ENCODE assay signal across 8 cellular contexts in the genomic region with DNA sequence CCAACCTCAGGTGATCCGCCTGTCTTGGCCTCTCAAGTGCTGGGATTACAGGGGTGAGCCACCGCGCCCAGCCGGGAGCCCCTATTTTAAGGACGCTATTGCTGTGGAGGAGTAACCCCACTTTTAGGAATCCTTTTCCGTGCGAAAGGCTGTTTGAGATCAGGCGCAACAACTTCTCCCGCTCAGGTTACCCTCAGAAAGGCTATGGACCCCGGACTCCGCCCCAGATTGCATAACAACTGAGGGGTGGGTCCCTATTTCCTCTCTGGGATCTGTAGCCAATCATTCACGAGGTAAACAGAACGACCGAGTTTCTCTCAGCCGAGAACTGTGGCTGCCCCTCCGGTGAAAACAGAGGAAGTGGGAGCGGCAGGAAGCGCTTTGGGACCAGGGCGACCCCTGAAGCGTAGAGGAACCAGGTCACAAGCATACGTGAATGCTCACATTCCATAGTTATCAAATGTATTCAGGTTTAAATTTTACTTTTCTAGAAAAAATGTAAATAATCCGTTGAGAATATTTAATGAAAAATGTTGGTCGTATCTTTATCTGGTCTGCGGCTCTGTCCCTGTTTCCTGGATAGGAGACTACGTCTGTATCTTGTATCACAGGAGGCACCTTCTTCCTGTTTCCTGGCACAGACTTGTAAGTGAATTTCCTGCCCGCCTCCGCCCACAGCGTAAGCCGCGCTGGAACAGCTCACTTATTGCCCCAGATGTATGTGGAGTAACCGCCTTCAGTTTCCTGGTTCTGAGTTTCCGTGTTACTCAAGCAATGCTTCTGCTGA. TPM values are rescaled to one million over a fixed set of nuclear protein-coding genes. Genes with fewer than 3 reads are reported as not detected.
DNase-seq lines count a peak whose midpoint lies in the region; ATAC-seq, FAIRE-seq and TF ChIP-seq lines count a peak whose summit lies in the region.

No MANE protein-coding gene starts in this region.

- CTCF ChIA-PET in activated CD8-positive, alpha-beta T cell treated with anti-CD3 and anti-CD28 coated beads, Interleukin-2, amount 10 ng/mL, durations not matched to agents 7 days and 5 days (lab: Charles Lee): interaction anchor here (1.0 to 4.0 kb wide), 6 partner anchors 11 to 571 kb away, joined by 3 to 43 read pairs (median 6); no protein-coding TSS in a partner anchor

- ATAC-seq in HG03039 (IDR thresholded peaks at IDR 0.05; ENCODE audit: unreplicated experiment): peak; percentile 63
- peak; percentile 92 for ATAC-seq in activated CD8-positive, alpha-beta T cell treated with anti-CD3 and anti-CD28 coated beads, Interleukin-2, amount 10 ng/mL, durations not matched to agents 7 days and 5 days

- no peaks in the 10 kb centered on the region for H3K27me3 Mint-ChIP-seq in activated CD8-positive, alpha-beta T cell treated with anti-CD3 and anti-CD28 coated beads, Interleukin-2, amount 10 ng/mL, durations not matched to agents 7 days and 5 days (ENCODE audit: low read depth)

- peak; percentile 57 for DNase-seq in GM18507 (ENCODE audit: extremely low spot score, insufficient read length, low read depth)
- peak; percentile 73 for DNase-seq in NCI-H774 (lab: John Stamatoyannopoulos, UW)
- DNase-seq in activated CD8-positive, alpha-beta T cell treated with anti-CD3 and anti-CD28 coated beads, Interleukin-2, amount 10 ng/mL, durations not matched to agents 7 days and 5 days: peak; percentile 95
- DNase-seq in ecto neural progenitor cell (ENCODE audit: low spot score): peak; percentile 82
- DNase-seq in stimulated activated CD4-positive, alpha-beta T cell treated with anti-CD3 and anti-CD28 coated beads, Interleukin-2, amount 100 ng/mL, for 48 hours: peak; percentile 80

- TF ChIP-seq CTCF in 22Rv1 (IDR thresholded peaks at IDR 0.05): no peak
- no peak for TF ChIP-seq CTCF in liver (IDR thresholded peaks at IDR 0.05; ENCODE audit: low read depth, low read length, missing input control)

- H3K36me3 ChIP-seq in liver (ENCODE audit: control insufficient read depth in 4 of 4, insufficient read depth in 3 of 4, low read depth in 1 of 4, low read length in 3 of 4): peaks cover 0 to 2% (median 0%) of the 10 kb centered on the region in 4 donors

- no peaks in the 10 kb centered on the region for H3K4me1 ChIP-seq in liver (ENCODE audit: control insufficient read depth in 4 of 4, insufficient read depth in 4 of 4, low read length in 3 of 4)

- H3K9ac ChIP-seq in liver (ENCODE audit: low read depth in 1 of 2, low read length in 2 of 2): peak overlapping the region; percentile 45 to 84

- H3K27me3 ChIP-seq in liver (ENCODE audit: control insufficient read depth in 4 of 4, insufficient read depth in 4 of 4, low read length in 3 of 4): no peaks in the 10 kb centered on the region

- H3K36me3 Mint-ChIP-seq in activated CD8-positive, alpha-beta T cell treated with anti-CD3 and anti-CD28 coated beads, Interleukin-2, amount 10 ng/mL, durations not matched to agents 7 days and 5 days (ENCODE audit: low read depth): peaks cover 26% of the 10 kb centered on the region

- peak overlapping the region; percentile 97 for H3K27ac Mint-ChIP-seq in activated CD8-positive, alpha-beta T cell treated with anti-CD3 and anti-CD28 coated beads, Interleukin-2, amount 10 ng/mL, durations not matched to agents 7 days and 5 days

- peak overlapping the region; percentile 73 for H3K27ac ChIP-seq in 22Rv1
- peak overlapping the region; percentile 87 to 94 for H3K27ac ChIP-seq in liver (ENCODE audit: low read depth in 1 of 2, low read length in 2 of 2)

- H3K4me1 Mint-ChIP-seq in activated CD8-positive, alpha-beta T cell treated with anti-CD3 and anti-CD28 coated beads, Interleukin-2, amount 10 ng/mL, durations not matched to agents 7 days and 5 days (ENCODE audit: low read depth): peaks cover 64% of the 10 kb centered on the region

- WGBS in liver: 3% methylated on average over 32 of the region's 32 CpGs

- H3K9me3 ChIP-seq in liver (ENCODE audit: control insufficient read depth in 4 of 4, low read length in 3 of 4): no peaks in the 10 kb centered on the region

- H3K9me3 Mint-ChIP-seq in activated CD8-positive, alpha-beta T cell treated with anti-CD3 and anti-CD28 coated beads, Interleukin-2, amount 10 ng/mL, durations not matched to agents 7 days and 5 days (ENCODE audit: insufficient read depth): peaks cover 21% of the 10 kb centered on the region

- POLR2A ChIA-PET in activated CD8-positive, alpha-beta T cell treated with anti-CD3 and anti-CD28 coated beads, Interleukin-2, amount 10 ng/mL, durations not matched to agents 7 days and 5 days (lab: Charles Lee): interaction anchor here (0.7 to 13.0 kb wide), 3 partner anchors 7 to 26 kb away, joined by 3 to 275 read pairs (median 3); no protein-coding TSS in a partner anchor

- H3K4me3 Mint-ChIP-seq in activated CD8-positive, alpha-beta T cell treated with anti-CD3 and anti-CD28 coated beads, Interleukin-2, amount 10 ng/mL, durations not matched to agents 7 days and 5 days: peak overlapping the region; percentile 80

- peak; percentile 90 for FAIRE-seq in GM18507 (lab: Jason Lieb, UNC)

- peak overlapping the region; percentile 4 to 55 (median 54) for H3K4me3 ChIP-seq in liver (ENCODE audit: low read depth in 1 of 3, low read length in 3 of 3)

- TF ChIP-seq RAD21 in liver (IDR thresholded peaks at IDR 0.05): peak; percentile 24 to 26

TF ChIP-seq in liver, 16 proteins besides CTCF, POLR2A, EP300 and RAD21 (continues in another document):
- TF ChIP-seq YY1 (IDR thresholded peaks at IDR 0.05) (peak; percentile 93), SP1 (IDR thresholded peaks at IDR 0.05) (peak; percentile 73), HNF4A (conservative IDR thresholded peaks at IDR 0.05) (peak; percentile 77 to 81), JUND (IDR thresholded peaks at IDR 0.05) (peak in 1 of 2 donors; percentile 74), RXRA (IDR thresholded peaks at IDR 0.05) (peak; percentile 75 to 77), HNF4G (IDR thresholded peaks at IDR 0.05) (peak; percentile 57), NR2F2 (IDR thresholded peaks at IDR 0.05) (peak; percentile 90), FOXA2 (IDR thresholded peaks at IDR 0.05) (no peak), EGR1 (IDR thresholded peaks at IDR 0.05; ENCODE audit: low read depth in 2 of 2) (peak; percentile 68 to 84)
- TF ChIP-seq, protein P1, sequence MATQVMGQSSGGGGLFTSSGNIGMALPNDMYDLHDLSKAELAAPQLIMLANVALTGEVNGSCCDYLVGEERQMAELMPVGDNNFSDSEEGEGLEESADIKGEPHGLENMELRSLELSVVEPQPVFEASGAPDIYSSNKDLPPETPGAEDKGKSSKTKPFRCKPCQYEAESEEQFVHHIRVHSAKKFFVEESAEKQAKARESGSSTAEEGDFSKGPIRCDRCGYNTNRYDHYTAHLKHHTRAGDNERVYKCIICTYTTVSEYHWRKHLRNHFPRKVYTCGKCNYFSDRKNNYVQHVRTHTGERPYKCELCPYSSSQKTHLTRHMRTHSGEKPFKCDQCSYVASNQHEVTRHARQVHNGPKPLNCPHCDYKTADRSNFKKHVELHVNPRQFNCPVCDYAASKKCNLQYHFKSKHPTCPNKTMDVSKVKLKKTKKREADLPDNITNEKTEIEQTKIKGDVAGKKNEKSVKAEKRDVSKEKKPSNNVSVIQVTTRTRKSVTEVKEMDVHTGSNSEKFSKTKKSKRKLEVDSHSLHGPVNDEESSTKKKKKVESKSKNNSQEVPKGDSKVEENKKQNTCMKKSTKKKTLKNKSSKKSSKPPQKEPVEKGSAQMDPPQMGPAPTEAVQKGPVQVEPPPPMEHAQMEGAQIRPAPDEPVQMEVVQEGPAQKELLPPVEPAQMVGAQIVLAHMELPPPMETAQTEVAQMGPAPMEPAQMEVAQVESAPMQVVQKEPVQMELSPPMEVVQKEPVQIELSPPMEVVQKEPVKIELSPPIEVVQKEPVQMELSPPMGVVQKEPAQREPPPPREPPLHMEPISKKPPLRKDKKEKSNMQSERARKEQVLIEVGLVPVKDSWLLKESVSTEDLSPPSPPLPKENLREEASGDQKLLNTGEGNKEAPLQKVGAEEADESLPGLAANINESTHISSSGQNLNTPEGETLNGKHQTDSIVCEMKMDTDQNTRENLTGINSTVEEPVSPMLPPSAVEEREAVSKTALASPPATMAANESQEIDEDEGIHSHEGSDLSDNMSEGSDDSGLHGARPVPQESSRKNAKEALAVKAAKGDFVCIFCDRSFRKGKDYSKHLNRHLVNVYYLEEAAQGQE (IDR thresholded peaks at IDR 0.05): peak; percentile 85
- TF ChIP-seq, protein P2, sequence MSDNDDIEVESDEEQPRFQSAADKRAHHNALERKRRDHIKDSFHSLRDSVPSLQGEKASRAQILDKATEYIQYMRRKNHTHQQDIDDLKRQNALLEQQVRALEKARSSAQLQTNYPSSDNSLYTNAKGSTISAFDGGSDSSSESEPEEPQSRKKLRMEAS (IDR thresholded peaks at IDR 0.05): peak; percentile 80
- TF ChIP-seq, protein P3, sequence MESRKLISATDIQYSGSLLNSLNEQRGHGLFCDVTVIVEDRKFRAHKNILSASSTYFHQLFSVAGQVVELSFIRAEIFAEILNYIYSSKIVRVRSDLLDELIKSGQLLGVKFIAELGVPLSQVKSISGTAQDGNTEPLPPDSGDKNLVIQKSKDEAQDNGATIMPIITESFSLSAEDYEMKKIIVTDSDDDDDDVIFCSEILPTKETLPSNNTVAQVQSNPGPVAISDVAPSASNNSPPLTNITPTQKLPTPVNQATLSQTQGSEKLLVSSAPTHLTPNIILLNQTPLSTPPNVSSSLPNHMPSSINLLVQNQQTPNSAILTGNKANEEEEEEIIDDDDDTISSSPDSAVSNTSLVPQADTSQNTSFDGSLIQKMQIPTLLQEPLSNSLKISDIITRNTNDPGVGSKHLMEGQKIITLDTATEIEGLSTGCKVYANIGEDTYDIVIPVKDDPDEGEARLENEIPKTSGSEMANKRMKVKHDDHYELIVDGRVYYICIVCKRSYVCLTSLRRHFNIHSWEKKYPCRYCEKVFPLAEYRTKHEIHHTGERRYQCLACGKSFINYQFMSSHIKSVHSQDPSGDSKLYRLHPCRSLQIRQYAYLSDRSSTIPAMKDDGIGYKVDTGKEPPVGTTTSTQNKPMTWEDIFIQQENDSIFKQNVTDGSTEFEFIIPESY (IDR thresholded peaks at IDR 0.05): peak; percentile 51

RNA-seq across cellular contexts. Expression of a gene that starts 26.9 kb away (rescaled TPM):
- 100 to 1,000 TPM; 523 to 536 TPM for total RNA-seq in activated CD8-positive, alpha-beta T cell treated with anti-CD3 and anti-CD28 coated beads, Interleukin-2, amount 10 ng/mL, durations not matched to agents 7 days and 5 days
- total RNA-seq in liver: 100 to 1,000 TPM; 133 to 236 TPM
- 100 to 1,000 TPM; 177 to 258 TPM for polyA plus RNA-seq in liver

RNA-seq across cellular contexts. Expression of a gene that starts 40.1 kb away (rescaled TPM):
- 10 to 100 TPM; 63.7 to 69.9 TPM for total RNA-seq in activated CD8-positive, alpha-beta T cell treated with anti-CD3 and anti-CD28 coated beads, Interleukin-2, amount 10 ng/mL, durations not matched to agents 7 days and 5 days
- 10 to 100 TPM; 12.3 to 14.0 TPM for total RNA-seq in liver
- 10 to 100 TPM; 10.1 to 18.2 TPM for polyA plus RNA-seq in liver

RNA-seq across cellular contexts. Expression of a gene that starts 40.9 kb away (rescaled TPM):
- 10 to 100 TPM; 19.7 to 21.1 TPM for total RNA-seq in activated CD8-positive, alpha-beta T cell treated with anti-CD3 and anti-CD28 coated beads, Interleukin-2, amount 10 ng/mL, durations not matched to agents 7 days and 5 days
- total RNA-seq in liver: 1 to 10 TPM; 2.1 to 2.3 TPM
- 1 to 10 TPM; 2.5 to 3.2 TPM for polyA plus RNA-seq in liver

RNA-seq across cellular contexts. Expression of a gene that starts 55.1 kb away (rescaled TPM):
- 10 to 100 TPM; 72.2 to 79.6 TPM for total RNA-seq in activated CD8-positive, alpha-beta T cell treated with anti-CD3 and anti-CD28 coated beads, Interleukin-2, amount 10 ng/mL, durations not matched to agents 7 days and 5 days
- 10 to 100 TPM; 20.4 to 33.9 TPM for total RNA-seq in liver
- 10 to 100 TPM; 25.0 to 27.2 TPM for polyA plus RNA-seq in liver

Comparison
In these comparisons a context has a peak if more than half of its experiments do, and no peak if none do; other contexts are left out.
1. Peak in every context shown above with its lines: DNase-seq, ATAC-seq, H3K4me3 ChIP-seq and H3K27ac ChIP-seq.
2. RNA of a gene that starts 40.1 kb away (total RNA-seq): 63.7 to 69.9 TPM in activated CD8-positive, alpha-beta T cell treated with anti-CD3 and anti-CD28 coated beads, Interleukin-2, amount 10 ng/mL, durations not matched to agents 7 days and 5 days; 12.3 to 14.0 TPM in liver; every median in the first group is over 4 times any median in the second.
3. RNA of a gene that starts 40.9 kb away (total RNA-seq): 19.7 to 21.1 TPM in activated CD8-positive, alpha-beta T cell treated with anti-CD3 and anti-CD28 coated beads, Interleukin-2, amount 10 ng/mL, durations not matched to agents 7 days and 5 days; 2.1 to 2.3 TPM in liver; every median in the first group is over 4 times any median in the second.